13 cellular contexts compared by ENCODE assay signal in genomic region chr13:20276901-20277300, GRCh38. TPM values are rescaled to one million over a fixed set of nuclear protein-coding genes. Genes with fewer than 3 reads are reported as not detected.
"Had no signal": no experiment of that assay in that cellular context is flagged by ENCODE, and none has a peak within 500 bp of the region (broad histone marks: within the 10 kb centered on the region; RNA-seq: fewer than 3 reads in every experiment).

No MANE protein-coding gene starts in this region.

RNA-seq across cellular contexts. Expression of gene GJB6, which starts 44.8 kb away (rescaled TPM):
- total RNA-seq: kidney, left cardiac atrium, left colon, left lobe of liver, left ventricle myocardium inferior, left ventricle myocardium superior, lower lobe of right lung, lung, lung microvascular endothelial cell, mesenteric fat pad, mucosa of descending colon, myocyte had no signal
- polyA plus RNA-seq: immature natural killer cell had no signal
